Comparison of ENCODE assay signal across 9 cellular contexts in the genomic region with DNA sequence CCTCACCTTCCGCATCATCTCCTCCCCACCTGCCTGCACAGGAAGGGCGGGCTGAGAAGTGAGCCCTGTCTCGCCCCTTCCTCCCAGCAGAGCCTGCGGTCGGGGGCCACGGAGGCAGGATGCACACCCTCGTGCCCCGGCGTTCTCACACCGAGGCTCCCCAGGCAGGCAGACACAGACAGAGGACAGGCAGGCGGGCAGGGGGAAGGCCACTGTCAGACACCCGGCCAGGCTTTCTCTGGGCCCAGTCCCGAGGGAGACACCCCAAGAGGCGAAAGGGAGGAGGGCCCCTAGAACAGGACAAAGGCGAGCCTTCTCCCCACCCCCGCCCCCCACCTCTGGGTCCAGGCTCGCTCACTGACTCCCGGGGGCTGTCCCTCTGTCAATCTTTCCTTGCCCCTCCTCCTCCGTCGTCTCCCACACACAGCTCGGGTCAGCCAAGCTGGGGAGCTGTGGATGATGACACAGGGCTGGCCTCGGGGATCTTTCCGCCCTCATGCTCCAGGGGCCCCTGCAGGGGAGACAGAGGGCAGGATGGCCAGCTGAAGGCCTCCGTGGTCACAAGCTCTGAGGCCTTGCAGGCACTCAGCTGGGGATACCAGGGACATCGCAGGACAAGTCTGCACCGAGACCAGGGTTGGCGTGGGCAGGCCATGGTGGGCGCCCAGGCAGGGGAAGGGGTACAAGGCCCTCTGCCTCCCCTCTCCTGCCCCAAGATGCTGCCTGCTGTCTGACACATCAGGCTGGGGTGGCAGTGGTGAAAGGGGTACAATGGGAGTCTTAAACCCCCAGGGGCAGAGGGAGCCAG. TPM values are rescaled to one million over a fixed set of nuclear protein-coding genes. Genes with fewer than 3 reads are reported as not detected.
DNase-seq lines count a peak whose midpoint lies in the region; ATAC-seq and TF ChIP-seq lines count a peak whose summit lies in the region.
"Had no signal": no experiment of that assay in that cellular context is flagged by ENCODE, and none has a peak within 500 bp of the region (broad histone marks: within the 10 kb centered on the region; RNA-seq: fewer than 3 reads in every experiment).

No MANE protein-coding gene starts in this region.

- CTCF ChIA-PET in activated naive CD4-positive, alpha-beta T cell treated with anti-CD3 and anti-CD28 coated beads, Interleukin-2, amount 10 ng/mL, durations not matched to agents 7 days and 5 days (lab: Charles Lee), result interaction anchor here (1.5 to 8.1 kb wide), 2 partner anchors 14 to 212 kb away, joined by 3 to 52 read pairs; partner anchors contain the start of gene ERCC3
- CTCF ChIA-PET in SK-N-SH (lab: Yijun Ruan, JAX), result interaction anchor here (1.2 to 6.2 kb wide), 2 partner anchors 14 to 32 kb away, joined by 4 to 32 read pairs; no protein-coding TSS in a partner anchor

- peak; percentile 91 for DNase-seq in activated naive CD4-positive, alpha-beta T cell treated with anti-CD3 and anti-CD28 coated beads, Interleukin-2, amount 10 ng/mL, durations not matched to agents 7 days and 5 days
- DNase-seq in midbrain (lab: John Stamatoyannopoulos, UW) (peak; percentile 78), NCI-H2171 (lab: John Stamatoyannopoulos, UW) (no peak), SK-N-SH (no peak)
- DNase-seq in stimulated activated CD8-positive, alpha-beta memory T cell treated with anti-CD3 and anti-CD28 coated beads, Interleukin-4, amount 100 ng/mL, for 48 hours, result peak; percentile 76

- peak overlapping the region; percentile 68 to 91 (median 79); a peak in 21 of 22 replicates for H3K9ac ChIP-seq in BLaER1 treated with 17β-estradiol and CSF1 and Interleukin-3, amounts not matched to agents 10 nM and 100 nM
- no peak overlapping the region for H3K9ac ChIP-seq in SK-N-SH

- TF ChIP-seq EP300 in SK-N-SH (IDR thresholded peaks at IDR 0.05; ENCODE audit: borderline replicate concordance in 1 of 2, low read depth in 1 of 2, low read length in 1 of 2), result no peak

- WGBS in SK-N-SH (ENCODE audit: low lambda C conversion rate), result 91% methylated on average over 16 of the region's 28 CpGs

- peak overlapping the region; percentile 91 for H3K27ac Mint-ChIP-seq in activated naive CD4-positive, alpha-beta T cell treated with anti-CD3 and anti-CD28 coated beads, Interleukin-2, amount 10 ng/mL, durations not matched to agents 7 days and 5 days

- no peaks in the 10 kb centered on the region for H3K27me3 ChIP-seq in BLaER1 treated with 17β-estradiol and CSF1 and Interleukin-3, amounts not matched to agents 10 nM and 100 nM
- H3K27me3 ChIP-seq in SK-N-SH (ENCODE audit: insufficient read depth), result no peaks in the 10 kb centered on the region

- peak overlapping the region in 9 of 10 experiments; percentile 33 to 67 (median 53); a peak in 18 of 20 replicates for H3K4me3 ChIP-seq in BLaER1 treated with 17β-estradiol and CSF1 and Interleukin-3, amounts not matched to agents 10 nM and 100 nM
- H3K4me3 ChIP-seq in SK-N-SH (ENCODE audit: low read depth in 2 of 2, low read length in 1 of 2), result no peak overlapping the region

- peak; percentile 50 for ATAC-seq in GM21381 (IDR thresholded peaks at IDR 0.05; ENCODE audit: unreplicated experiment)

- H3K9me3 Mint-ChIP-seq in activated naive CD4-positive, alpha-beta T cell treated with anti-CD3 and anti-CD28 coated beads, Interleukin-2, amount 10 ng/mL, durations not matched to agents 7 days and 5 days, result no peaks in the 10 kb centered on the region

- peak overlapping the region; percentile 66 to 98 (median 89) for H3K27ac ChIP-seq in BLaER1 treated with 17β-estradiol and CSF1 and Interleukin-3, amounts not matched to agents 10 nM and 100 nM
- H3K27ac ChIP-seq in KOPT-K1 (ENCODE audit: low read depth, low read length, poor library complexity, severe bottlenecking) (peak overlapping the region; percentile 79), SK-N-SH (ENCODE audit: low read depth in 2 of 2, low read length in 1 of 2) (no peak overlapping the region; a peak in 1 of 4 replicates)
- H3K27ac ChIP-seq: C4-2B had no signal

- peaks cover 0 to 87% (median 23%) of the 10 kb centered on the region in 11 experiments; a peak in 14 of 22 replicates for H4K20me1 ChIP-seq in BLaER1 treated with 17β-estradiol and CSF1 and Interleukin-3, amounts not matched to agents 10 nM and 100 nM
- H4K20me1 ChIP-seq in SK-N-SH (ENCODE audit: insufficient read depth), result 0 out of 2 replicates have a peak, but pooled peaks cover 10% of the 10 kb centered on the region

- peak overlapping the region; percentile 95 to 99 (median 98) for H3K4me2 ChIP-seq in BLaER1 treated with 17β-estradiol and CSF1 and Interleukin-3, amounts not matched to agents 10 nM and 100 nM
- H3K4me2 ChIP-seq in SK-N-SH, result no peak overlapping the region

- H3K4me3 Mint-ChIP-seq in activated naive CD4-positive, alpha-beta T cell treated with anti-CD3 and anti-CD28 coated beads, Interleukin-2, amount 10 ng/mL, durations not matched to agents 7 days and 5 days, result peak overlapping the region; percentile 83

- TF ChIP-seq RAD21 in SK-N-SH (IDR thresholded peaks at IDR 0.05; ENCODE audit: low read length), result no peak

- peaks cover 4% of the 10 kb centered on the region for H3F3A ChIP-seq in SK-N-SH (replicated peaks; ENCODE audit: insufficient read depth)

- H3K79me2 ChIP-seq in SK-N-SH (ENCODE audit: insufficient read depth), result no peaks in the 10 kb centered on the region; the same call in none of the 2 replicates

- no peaks in the 10 kb centered on the region for H3K9me2 ChIP-seq in SK-N-SH

- TF ChIP-seq CTCF in SK-N-SH (IDR thresholded peaks at IDR 0.05), result no peak

- H3K27me3 Mint-ChIP-seq in activated naive CD4-positive, alpha-beta T cell treated with anti-CD3 and anti-CD28 coated beads, Interleukin-2, amount 10 ng/mL, durations not matched to agents 7 days and 5 days, result peaks cover 8% of the 10 kb centered on the region

- no peaks in the 10 kb centered on the region for H3K9me3 ChIP-seq in BLaER1 treated with 17β-estradiol and CSF1 and Interleukin-3, amounts not matched to agents 10 nM and 100 nM (replicated peaks in 1 of 11)
- no peaks in the 10 kb centered on the region for H3K9me3 ChIP-seq in KOPT-K1 (ENCODE audit: insufficient read depth, low read length, poor library complexity, severe bottlenecking)
- no peaks in the 10 kb centered on the region for H3K9me3 ChIP-seq in SK-N-SH

- POLR2A ChIA-PET in SK-N-SH (lab: Yijun Ruan, JAX), result no interaction called here

- peaks cover 86% of the 10 kb centered on the region for H3K4me1 Mint-ChIP-seq in activated naive CD4-positive, alpha-beta T cell treated with anti-CD3 and anti-CD28 coated beads, Interleukin-2, amount 10 ng/mL, durations not matched to agents 7 days and 5 days

- peaks cover 97 to 100% (median 99%) of the 10 kb centered on the region in 10 experiments for H3K4me1 ChIP-seq in BLaER1 treated with 17β-estradiol and CSF1 and Interleukin-3, amounts not matched to agents 10 nM and 100 nM
- peaks cover 8 to 46% of the 10 kb centered on the region in 2 experiments; a peak in 2 of 4 replicates for H3K4me1 ChIP-seq in SK-N-SH (ENCODE audit: control insufficient read depth in 1 of 2, insufficient read depth in 2 of 2, low read depth in 1 of 2, low read length in 1 of 2)

- H3K36me3 ChIP-seq in BLaER1 treated with 17β-estradiol and CSF1 and Interleukin-3, amounts not matched to agents 10 nM and 100 nM, result peaks cover 0 to 24% (median 11%) of the 10 kb centered on the region in 11 experiments; a peak in 8 of 22 replicates
- H3K36me3 ChIP-seq in KOPT-K1 (ENCODE audit: insufficient read depth, low read length), result no peaks in the 10 kb centered on the region
- H3K36me3 ChIP-seq in SK-N-SH (replicated peaks in 1 of 2; ENCODE audit: control insufficient read depth in 1 of 2, insufficient read depth in 2 of 2, low read length in 1 of 2), result no peaks in the 10 kb centered on the region

- no peak overlapping the region for H2AFZ ChIP-seq in SK-N-SH (ENCODE audit: low read depth)

- H3K36me3 Mint-ChIP-seq in activated naive CD4-positive, alpha-beta T cell treated with anti-CD3 and anti-CD28 coated beads, Interleukin-2, amount 10 ng/mL, durations not matched to agents 7 days and 5 days, result peaks cover 25% of the 10 kb centered on the region

TF ChIP-seq in SK-N-SH, 30 proteins besides CTCF, POLR2A, EP300 and RAD21:
- TF ChIP-seq GABPA (IDR thresholded peaks at IDR 0.05; ENCODE audit: low read depth), result no peak
- no peak for TF ChIP-seq FOSL2 (IDR thresholded peaks at IDR 0.05; ENCODE audit: borderline replicate concordance, low read depth)
- TF ChIP-seq FOXJ3 (CRISPR knock-in tag; IDR thresholded peaks at IDR 0.05), result no peak
- no peak for TF ChIP-seq NRF1 (IDR thresholded peaks at IDR 0.05; ENCODE audit: low read depth, low read length)
- no peak for TF ChIP-seq TEAD4 (IDR thresholded peaks at IDR 0.05; ENCODE audit: borderline replicate concordance, insufficient read depth)
- TF ChIP-seq, protein P1, sequence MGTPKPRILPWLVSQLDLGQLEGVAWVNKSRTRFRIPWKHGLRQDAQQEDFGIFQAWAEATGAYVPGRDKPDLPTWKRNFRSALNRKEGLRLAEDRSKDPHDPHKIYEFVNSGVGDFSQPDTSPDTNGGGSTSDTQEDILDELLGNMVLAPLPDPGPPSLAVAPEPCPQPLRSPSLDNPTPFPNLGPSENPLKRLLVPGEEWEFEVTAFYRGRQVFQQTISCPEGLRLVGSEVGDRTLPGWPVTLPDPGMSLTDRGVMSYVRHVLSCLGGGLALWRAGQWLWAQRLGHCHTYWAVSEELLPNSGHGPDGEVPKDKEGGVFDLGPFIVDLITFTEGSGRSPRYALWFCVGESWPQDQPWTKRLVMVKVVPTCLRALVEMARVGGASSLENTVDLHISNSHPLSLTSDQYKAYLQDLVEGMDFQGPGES (IDR thresholded peaks at IDR 0.05; ENCODE audit: low read depth, low read length), result no peak
- no peak for TF ChIP-seq FOXM1 (IDR thresholded peaks at IDR 0.05; ENCODE audit: low read depth)
- no peak for TF ChIP-seq GATA2 (CRISPR knock-in tag; IDR thresholded peaks at IDR 0.05)
- TF ChIP-seq NFIC (IDR thresholded peaks at IDR 0.05; ENCODE audit: borderline replicate concordance), result no peak
- TF ChIP-seq JUND (IDR thresholded peaks at IDR 0.05), result no peak
- no peak for TF ChIP-seq TCF12 (IDR thresholded peaks at IDR 0.05)

RNA-seq across cellular contexts. Expression of gene BIN1, which starts 24.9 kb away (rescaled TPM):
- 31.5 and 40.3 TPM in 2 replicates for polyA plus RNA-seq in SK-N-SH (2012; rRNA removed)
- polyA plus RNA-seq in SK-N-SH (2012; cell fraction: cytosol; rRNA removed), result 20.0 and 26.8 TPM in 2 replicates
- polyA plus RNA-seq in SK-N-SH (2012; cell fraction: nucleus; rRNA removed), result 38.8 and 49.6 TPM in 2 replicates

Comparison
In these comparisons a context has a peak if more than half of its experiments do, and no peak if none do; other contexts are left out.
1. H3K27ac ChIP-seq: peak in BLaER1 treated with 17β-estradiol and CSF1 and Interleukin-3, amounts not matched to agents 10 nM and 100 nM (11 of 11) and KOPT-K1 (single experiment); none in SK-N-SH (0 of 2).
2. H3K4me3 ChIP-seq: peak in BLaER1 treated with 17β-estradiol and CSF1 and Interleukin-3, amounts not matched to agents 10 nM and 100 nM (9 of 10); none in SK-N-SH (0 of 2).
3. DNase-seq: peak in activated naive CD4-positive, alpha-beta T cell treated with anti-CD3 and anti-CD28 coated beads, Interleukin-2, amount 10 ng/mL, durations not matched to agents 7 days and 5 days (single experiment), midbrain (single experiment) and stimulated activated CD8-positive, alpha-beta memory T cell treated with anti-CD3 and anti-CD28 coated beads, Interleukin-4, amount 100 ng/mL, for 48 hours (single experiment); none in NCI-H2171 (single experiment) and SK-N-SH (single experiment).